In the genomic region with DNA sequence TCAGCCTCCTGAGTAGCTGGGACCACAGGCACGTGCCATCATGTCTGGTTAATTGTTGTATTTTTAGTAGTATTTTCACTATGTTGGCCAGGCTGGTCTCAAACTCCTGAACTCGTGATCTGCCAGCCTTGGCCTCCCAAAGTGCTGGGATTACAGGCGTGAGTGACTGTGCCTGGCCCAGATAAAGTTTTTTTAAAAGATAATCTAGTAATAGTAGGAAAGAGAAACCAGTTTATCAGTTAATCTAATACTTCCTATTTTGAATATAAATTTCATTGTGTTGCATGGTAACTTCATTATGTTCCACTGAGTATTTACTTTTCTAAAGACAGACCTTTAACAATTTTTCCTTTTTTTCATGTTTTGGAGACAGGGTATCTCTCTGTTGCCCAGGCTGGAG, we compare ENCODE assay signal across 18 cellular contexts.
"Had no signal": no experiment of that assay in that cellular context is flagged by ENCODE, and none has a peak within 500 bp of the region (broad histone marks: within the 10 kb centered on the region; RNA-seq: fewer than 3 reads in every experiment).

No MANE protein-coding gene starts in this region.

- H3K27ac ChIP-seq: brain microvascular endothelial cell, coronary artery, esophagus muscularis mucosa, neutrophil, pancreas, thoracic aorta, upper lobe of right lung had no signal

- H3K27me3 ChIP-seq: brain microvascular endothelial cell, esophagus muscularis mucosa, neutrophil, pancreas, upper lobe of right lung had no signal

- H3K9me3 ChIP-seq: esophagus muscularis mucosa, neutrophil, pancreas, thoracic aorta, upper lobe of right lung had no signal

- DNase-seq: activated CD4-positive, alpha-beta T cell treated with anti-CD3 and anti-CD28 coated beads, Interleukin-2, amount 50 U/mL, for 1 hour; activated CD4-positive, CD25-positive, alpha-beta regulatory T cell treated with anti-CD3 and anti-CD28 coated beads, Interleukin-2, amount 50 U/mL, for 72 hours; activated CD8-positive, alpha-beta memory T cell treated with anti-CD3 and anti-CD28 coated beads, Interleukin-2, amount 50 U/mL, for 4 hours; activated effector memory CD4-positive, alpha-beta T cell treated with anti-CD3 and anti-CD28 coated beads, Interleukin-2, amount 50 U/mL, for 16 hours; activated naive CD4-positive, alpha-beta T cell treated with anti-CD3 and anti-CD28 coated beads, Interleukin-2, amount 50 U/mL, for 16 hours; activated T-cell treated with anti-CD3 and anti-CD28 coated beads, Interleukin-2, amount 50 U/mL, for 72 hours; aorta; brain microvascular endothelial cell; left cardiac atrium; pancreas; stimulated activated CD4-positive, alpha-beta T cell treated with anti-CD3 and anti-CD28 coated beads, Interleukin-4, amount 100 ng/mL, for 1 hour; upper lobe of right lung had no signal

- H3K36me3 ChIP-seq: brain microvascular endothelial cell, esophagus muscularis mucosa, neutrophil, pancreas, thoracic aorta, upper lobe of right lung had no signal

- H3K4me3 ChIP-seq: coronary artery, esophagus muscularis mucosa, lung, pancreas, smooth muscle cell, thoracic aorta, upper lobe of right lung had no signal

- H3K4me2 ChIP-seq: smooth muscle cell had no signal
